In the genomic region with DNA sequence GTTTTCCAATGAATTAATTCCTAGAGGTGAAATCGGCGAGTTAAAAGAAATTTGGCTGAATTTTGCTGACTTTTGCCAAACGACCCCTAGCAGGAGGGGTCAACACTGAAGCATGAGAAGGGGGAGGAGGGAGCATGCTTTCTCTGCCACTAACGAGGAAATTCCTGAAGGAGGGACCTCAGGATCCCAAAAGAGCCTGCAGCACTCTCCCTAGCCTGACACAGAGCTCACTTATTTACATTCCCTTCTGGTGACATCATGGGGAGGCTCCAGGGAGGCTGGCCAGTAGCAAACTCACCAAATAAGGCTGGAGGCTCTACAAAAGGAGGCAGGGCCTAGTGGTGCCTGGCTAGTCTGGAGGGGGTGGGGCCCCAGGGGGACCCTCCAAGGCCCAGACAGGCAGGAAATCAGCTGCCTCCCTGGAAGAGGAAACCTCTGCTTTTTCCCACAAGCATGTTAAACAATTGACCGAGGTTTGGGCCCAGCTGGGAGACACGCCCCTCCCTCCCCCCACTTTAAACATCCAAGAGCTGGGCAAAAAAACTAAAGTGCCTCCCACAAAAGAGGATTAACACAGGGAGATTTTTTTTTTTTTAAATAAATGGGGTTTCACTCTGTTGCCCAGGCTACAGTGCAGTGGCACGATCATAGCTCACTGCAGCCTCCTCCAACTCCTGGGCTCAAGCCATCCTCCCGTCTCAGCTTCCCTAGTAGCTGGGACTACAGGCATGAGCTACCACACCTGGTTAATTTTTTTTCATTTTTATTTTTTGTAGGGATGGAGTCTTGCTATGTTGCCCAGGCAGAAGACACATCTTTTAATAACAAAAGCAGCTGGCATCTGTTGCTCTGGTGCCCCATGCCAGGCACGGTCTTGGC, we compare ENCODE assay signal across 1 cellular context.
A peak's percentile ranks its signal among the peaks of the same experiment; 100 is the strongest.
TF ChIP-seq lines count a peak whose summit lies in the region.

No MANE protein-coding gene starts in this region.

TF ChIP-seq in WTC11, 78 proteins besides CTCF, POLR2A, EP300 and RAD21 (continued from another document):
- TF ChIP-seq ZNF219 (CRISPR knock-in tag; IDR thresholded peaks at IDR 0.05; ENCODE audit: borderline replicate concordance), result no peak
- TF ChIP-seq AFF4 (CRISPR knock-in tag; IDR thresholded peaks at IDR 0.05; ENCODE audit: borderline replicate concordance), result no peak
- no peak for TF ChIP-seq FOXJ3 (CRISPR knock-in tag; IDR thresholded peaks at IDR 0.05; ENCODE audit: borderline replicate concordance)
- TF ChIP-seq RORB (CRISPR knock-in tag; IDR thresholded peaks at IDR 0.05), result no peak
- TF ChIP-seq SP1 (CRISPR knock-in tag; conservative IDR thresholded peaks at IDR 0.05), result peak; percentile 44; the same call in 1 of the 2 replicates
- no peak for TF ChIP-seq ZNF396 (CRISPR knock-in tag; IDR thresholded peaks at IDR 0.05; ENCODE audit: borderline replicate concordance)
- TF ChIP-seq, protein P1, sequence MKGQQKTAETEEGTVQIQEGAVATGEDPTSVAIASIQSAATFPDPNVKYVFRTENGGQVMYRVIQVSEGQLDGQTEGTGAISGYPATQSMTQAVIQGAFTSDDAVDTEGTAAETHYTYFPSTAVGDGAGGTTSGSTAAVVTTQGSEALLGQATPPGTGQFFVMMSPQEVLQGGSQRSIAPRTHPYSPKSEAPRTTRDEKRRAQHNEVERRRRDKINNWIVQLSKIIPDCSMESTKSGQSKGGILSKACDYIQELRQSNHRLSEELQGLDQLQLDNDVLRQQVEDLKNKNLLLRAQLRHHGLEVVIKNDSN (CRISPR knock-in tag; IDR thresholded peaks at IDR 0.05), result no peak
- no peak for TF ChIP-seq MYBL2 (CRISPR knock-in tag; IDR thresholded peaks at IDR 0.05)
- TF ChIP-seq KAT7 (CRISPR knock-in tag; IDR thresholded peaks at IDR 0.05; ENCODE audit: borderline replicate concordance), result no peak
- TF ChIP-seq, protein P2, sequence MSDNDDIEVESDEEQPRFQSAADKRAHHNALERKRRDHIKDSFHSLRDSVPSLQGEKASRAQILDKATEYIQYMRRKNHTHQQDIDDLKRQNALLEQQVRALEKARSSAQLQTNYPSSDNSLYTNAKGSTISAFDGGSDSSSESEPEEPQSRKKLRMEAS (CRISPR knock-in tag; IDR thresholded peaks at IDR 0.05), result peak; percentile 65; the same call in 1 of the 2 replicates
- TF ChIP-seq GTF2I (CRISPR knock-in tag; conservative IDR thresholded peaks at IDR 0.05), result no peak; the same call in 1 of the 2 replicates
- TF ChIP-seq ZNF671 (CRISPR knock-in tag; IDR thresholded peaks at IDR 0.05), result no peak
- TF ChIP-seq NR2C2 (CRISPR knock-in tag; IDR thresholded peaks at IDR 0.05), result no peak
- no peak for TF ChIP-seq IRF2 (CRISPR knock-in tag; IDR thresholded peaks at IDR 0.05; ENCODE audit: borderline replicate concordance, low read depth)
- TF ChIP-seq ZNF263 (CRISPR knock-in tag; IDR thresholded peaks at IDR 0.05; ENCODE audit: low read depth), result 0 out of 2 replicates have a peak, but pooled peaks have one; percentile 35
- no peak for TF ChIP-seq HMGA2 (CRISPR knock-in tag; IDR thresholded peaks at IDR 0.05)
- no peak for TF ChIP-seq ZNF416 (CRISPR knock-in tag; IDR thresholded peaks at IDR 0.05)
- no peak for TF ChIP-seq GRHL2 (CRISPR knock-in tag; IDR thresholded peaks at IDR 0.05; ENCODE audit: insufficient replicate concordance, severe bottlenecking)
- TF ChIP-seq, protein P3, sequence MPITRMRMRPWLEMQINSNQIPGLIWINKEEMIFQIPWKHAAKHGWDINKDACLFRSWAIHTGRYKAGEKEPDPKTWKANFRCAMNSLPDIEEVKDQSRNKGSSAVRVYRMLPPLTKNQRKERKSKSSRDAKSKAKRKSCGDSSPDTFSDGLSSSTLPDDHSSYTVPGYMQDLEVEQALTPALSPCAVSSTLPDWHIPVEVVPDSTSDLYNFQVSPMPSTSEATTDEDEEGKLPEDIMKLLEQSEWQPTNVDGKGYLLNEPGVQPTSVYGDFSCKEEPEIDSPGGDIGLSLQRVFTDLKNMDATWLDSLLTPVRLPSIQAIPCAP (CRISPR knock-in tag; IDR thresholded peaks at IDR 0.05), result no peak
- TF ChIP-seq ZNF121 (CRISPR knock-in tag; IDR thresholded peaks at IDR 0.05), result peak; percentile 40; the same call in 1 of the 2 replicates
- TF ChIP-seq, protein P4, sequence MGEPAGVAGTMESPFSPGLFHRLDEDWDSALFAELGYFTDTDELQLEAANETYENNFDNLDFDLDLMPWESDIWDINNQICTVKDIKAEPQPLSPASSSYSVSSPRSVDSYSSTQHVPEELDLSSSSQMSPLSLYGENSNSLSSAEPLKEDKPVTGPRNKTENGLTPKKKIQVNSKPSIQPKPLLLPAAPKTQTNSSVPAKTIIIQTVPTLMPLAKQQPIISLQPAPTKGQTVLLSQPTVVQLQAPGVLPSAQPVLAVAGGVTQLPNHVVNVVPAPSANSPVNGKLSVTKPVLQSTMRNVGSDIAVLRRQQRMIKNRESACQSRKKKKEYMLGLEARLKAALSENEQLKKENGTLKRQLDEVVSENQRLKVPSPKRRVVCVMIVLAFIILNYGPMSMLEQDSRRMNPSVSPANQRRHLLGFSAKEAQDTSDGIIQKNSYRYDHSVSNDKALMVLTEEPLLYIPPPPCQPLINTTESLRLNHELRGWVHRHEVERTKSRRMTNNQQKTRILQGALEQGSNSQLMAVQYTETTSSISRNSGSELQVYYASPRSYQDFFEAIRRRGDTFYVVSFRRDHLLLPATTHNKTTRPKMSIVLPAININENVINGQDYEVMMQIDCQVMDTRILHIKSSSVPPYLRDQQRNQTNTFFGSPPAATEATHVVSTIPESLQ (CRISPR knock-in tag; IDR thresholded peaks at IDR 0.05), result no peak
- peak; percentile 87; the same call in 1 of the 2 replicates for TF ChIP-seq JUN (CRISPR knock-in tag; IDR thresholded peaks at IDR 0.05)
- TF ChIP-seq ZBTB21 (CRISPR knock-in tag; IDR thresholded peaks at IDR 0.05; ENCODE audit: borderline replicate concordance), result no peak
- TF ChIP-seq CBFB (CRISPR knock-in tag; IDR thresholded peaks at IDR 0.05; ENCODE audit: low read depth), result no peak
- peak; percentile 98 for TF ChIP-seq FOXK1 (CRISPR knock-in tag; IDR thresholded peaks at IDR 0.05)
TF ChIP-seq in WTC11: peak in this region for 7.
